In the genomic region with DNA sequence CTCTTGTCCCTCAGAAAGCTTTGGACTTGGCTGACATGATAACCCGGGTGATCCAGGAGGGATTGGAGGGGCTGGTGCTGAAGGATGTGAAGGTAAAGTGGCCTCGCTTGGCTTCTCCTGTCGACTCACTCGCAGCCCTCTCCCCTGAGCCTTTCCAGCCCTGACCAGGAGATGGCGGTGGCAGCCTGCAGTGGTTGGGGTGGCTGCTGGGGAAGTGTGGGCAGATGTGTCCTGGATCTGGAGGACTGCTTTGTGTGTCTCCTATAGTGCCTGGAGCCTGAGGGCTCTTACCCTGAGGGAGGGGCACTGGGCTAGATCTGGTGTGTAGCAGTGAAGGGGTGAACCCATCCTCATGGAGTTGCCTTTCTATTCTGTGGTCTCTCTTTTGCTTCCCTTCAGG, we compare ENCODE assay signal across 8 cellular contexts. TPM values are rescaled to one million over a fixed set of nuclear protein-coding genes. Genes with fewer than 3 reads are reported as not detected.
A peak's percentile ranks its signal among the peaks of the same experiment; 100 is the strongest.
DNase-seq lines count a peak whose midpoint lies in the region; ATAC-seq, FAIRE-seq and TF ChIP-seq lines count a peak whose summit lies in the region.

No MANE protein-coding gene starts in this region.

- H3K27me3 ChIP-seq in dorsolateral prefrontal cortex: no peaks in the 10 kb centered on the region
- no peaks in the 10 kb centered on the region for H3K27me3 ChIP-seq in lung (ENCODE audit: control insufficient read depth, insufficient read depth)
- no peaks in the 10 kb centered on the region for H3K27me3 ChIP-seq in ovary

- H3K4me3 ChIP-seq in dorsolateral prefrontal cortex: peak overlapping the region in 1 of 59 donors; percentile 2
- no peak overlapping the region for H3K4me3 ChIP-seq in lung
- no peak overlapping the region for H3K4me3 ChIP-seq in ovary

- H3K9me3 ChIP-seq in lung (ENCODE audit: control insufficient read depth in 2 of 2, insufficient read depth in 1 of 2, low read length in 1 of 2) (no peaks in the 10 kb centered on the region), ovary (no peaks in the 10 kb centered on the region)

- H3K36me3 ChIP-seq in lung (ENCODE audit: control insufficient read depth in 2 of 2, insufficient read depth in 2 of 2, low read length in 2 of 2): peaks cover 11 to 41% of the 10 kb centered on the region in 2 donors
- no peaks in the 10 kb centered on the region for H3K36me3 ChIP-seq in ovary

- DNase-seq in AG20443 (ENCODE audit: low spot score) (peak; percentile 95), GM19239 (ENCODE audit: insufficient read length, low spot score) (peak; percentile 82), NCI-H226 (peak; percentile 44), dorsolateral prefrontal cortex (peak in 9 of 10 donors; percentile 69 to 85 (median 75)), lung (ENCODE audit: low spot score) (peak; percentile 73), ovary (no peak)
- peak; percentile 87 for DNase-seq in activated CD4-positive, alpha-beta memory T cell treated with anti-CD3 and anti-CD28 coated beads, Interleukin-2, amount 10 ng/mL, durations not matched to agents 7 days and 5 days
- DNase-seq in stimulated activated CD8-positive, alpha-beta memory T cell treated with anti-CD3 and anti-CD28 coated beads, Interleukin-12 subunit alpha, Interleukin-12 subunit beta, amount 100 ng/mL, for 24 hours (ENCODE audit: extremely low read depth): peak; percentile 32

- H3K27ac Mint-ChIP-seq in activated CD4-positive, alpha-beta memory T cell treated with anti-CD3 and anti-CD28 coated beads, Interleukin-2, amount 10 ng/mL, durations not matched to agents 7 days and 5 days: peak overlapping the region; percentile 65

- H3K27ac ChIP-seq in dorsolateral prefrontal cortex (peak overlapping the region in 58 of 59 donors; percentile 0 to 100 (median 79)), lung (ENCODE audit: low read depth in 1 of 2, low read length in 1 of 2) (no peak overlapping the region), ovary (peak overlapping the region in 1 of 2 donors; percentile 61)

- POLR2A ChIA-PET in activated CD4-positive, alpha-beta memory T cell treated with anti-CD3 and anti-CD28 coated beads, Interleukin-2, amount 10 ng/mL, durations not matched to agents 7 days and 5 days (lab: Charles Lee): interaction anchor here (0.7 to 4.9 kb wide), 6 partner anchors 17 to 121 kb away, joined by 3 to 29 read pairs (median 12); partner anchors contain the start of genes LIG3 and RAD51D

- H3K4me1 Mint-ChIP-seq in activated CD4-positive, alpha-beta memory T cell treated with anti-CD3 and anti-CD28 coated beads, Interleukin-2, amount 10 ng/mL, durations not matched to agents 7 days and 5 days: peaks cover 9% of the 10 kb centered on the region

- no peaks in the 10 kb centered on the region for H3K27me3 Mint-ChIP-seq in activated CD4-positive, alpha-beta memory T cell treated with anti-CD3 and anti-CD28 coated beads, Interleukin-2, amount 10 ng/mL, durations not matched to agents 7 days and 5 days

- H3K9me3 Mint-ChIP-seq in activated CD4-positive, alpha-beta memory T cell treated with anti-CD3 and anti-CD28 coated beads, Interleukin-2, amount 10 ng/mL, durations not matched to agents 7 days and 5 days: no peaks in the 10 kb centered on the region

- H3K4me1 ChIP-seq in lung (ENCODE audit: control insufficient read depth in 2 of 2, insufficient read depth in 2 of 2, low read length in 2 of 2) (no peaks in the 10 kb centered on the region), ovary (ENCODE audit: insufficient read depth) (peaks cover 6% of the 10 kb centered on the region)

- no peak overlapping the region for H3K4me3 Mint-ChIP-seq in activated CD4-positive, alpha-beta memory T cell treated with anti-CD3 and anti-CD28 coated beads, Interleukin-2, amount 10 ng/mL, durations not matched to agents 7 days and 5 days

- intact Hi-C loops in dorsolateral prefrontal cortex (cut with DNase I): loop anchor here (1.0 to 10.0 kb wide), 5 partner anchors 65 to 413 kb away; partner anchors contain the start of genes RAD51D (in 2 of the 2) and RFFL (in 1 of the 2)
- intact Hi-C loops in ovary (cut with DNase I): loop anchor here in 1 of 4 donors (10.0 kb wide), 1 partner anchor 87 kb away; no protein-coding TSS in a partner anchor

- no peak for TF ChIP-seq EP300 in ovary (IDR thresholded peaks at IDR 0.05)

- peak; percentile 94 for FAIRE-seq in GM19239 (lab: Jason Lieb, UNC)

- ATAC-seq in lung (ENCODE audit: insufficient read depth, low FRiP score): peak; percentile 83

- peak in 55 of 56 donors; percentile 44 to 93 (median 80) for TF ChIP-seq CTCF in dorsolateral prefrontal cortex (IDR thresholded peaks at IDR 0.05 in 54 of 56, conservative IDR thresholded peaks at IDR 0.05 in 2 of 56; ENCODE audit: low read depth in 1 of 56, partially characterized antibody in 56 of 56)
- TF ChIP-seq CTCF in lung (IDR thresholded peaks at IDR 0.05; ENCODE audit: control extremely low read depth, extremely low read depth): peak; percentile 60
- TF ChIP-seq CTCF in ovary (IDR thresholded peaks at IDR 0.05): no peak

- WGBS in lung, 2 donors: 35 to 56% methylated on average over 5 of the region's 5 CpGs
- WGBS in ovary, 3 donors: 73 to 79% (median 74%) methylated on average over 5 of the region's 5 CpGs

- no peak for TF ChIP-seq POLR2A in ovary (IDR thresholded peaks at IDR 0.05)

- peaks cover 39% of the 10 kb centered on the region for H3K36me3 Mint-ChIP-seq in activated CD4-positive, alpha-beta memory T cell treated with anti-CD3 and anti-CD28 coated beads, Interleukin-2, amount 10 ng/mL, durations not matched to agents 7 days and 5 days (ENCODE audit: low read depth)

- CTCF ChIA-PET in activated CD4-positive, alpha-beta memory T cell treated with anti-CD3 and anti-CD28 coated beads, Interleukin-2, amount 10 ng/mL, durations not matched to agents 7 days and 5 days (lab: Charles Lee): interaction anchor here (1.0 to 12.7 kb wide), 9 partner anchors 11 to 121 kb away, joined by 3 to 123 read pairs (median 7); partner anchors contain the start of genes FNDC8, RAD51D and RFFL

RNA-seq across cellular contexts. Expression of gene LIG3, which starts 17.9 kb away (rescaled TPM):
- total RNA-seq in activated CD4-positive, alpha-beta memory T cell treated with anti-CD3 and anti-CD28 coated beads, Interleukin-2, amount 10 ng/mL, durations not matched to agents 7 days and 5 days: 10 to 100 TPM; 35.0 to 38.3 TPM
- 10 to 100 TPM; 30.3 to 62.9 (median 43.1) TPM for total RNA-seq in dorsolateral prefrontal cortex
- 10 to 100 TPM; 35.1 to 40.9 TPM for total RNA-seq in lung
- 10 to 100 TPM in 1 of 2 donors, 1 to 10 TPM in 1; 6.2 to 17.1 TPM for polyA plus RNA-seq in lung
- 10 to 100 TPM; 21.0 to 63.2 (median 52.0) TPM for total RNA-seq in ovary
- 10 to 100 TPM; 10.9 to 33.1 TPM for polyA plus RNA-seq in ovary

RNA-seq across cellular contexts. Expression of gene ZNF830, which starts 36.9 kb away (rescaled TPM):
- total RNA-seq in activated CD4-positive, alpha-beta memory T cell treated with anti-CD3 and anti-CD28 coated beads, Interleukin-2, amount 10 ng/mL, durations not matched to agents 7 days and 5 days: 10 to 100 TPM; 25.2 to 25.4 TPM
- 10 to 100 TPM in 119 of 120 experiments, 1 to 10 TPM in 1; 9.3 to 22.0 (median 15.2) TPM for total RNA-seq in dorsolateral prefrontal cortex
- 10 to 100 TPM; 13.1 to 13.2 TPM for total RNA-seq in lung
- polyA plus RNA-seq in lung: 10 to 100 TPM in 1 of 2 donors, 1 to 10 TPM in 1; 7.8 to 10.5 TPM
- 10 to 100 TPM; 13.2 to 23.1 (median 19.0) TPM for total RNA-seq in ovary
- polyA plus RNA-seq in ovary: 10 to 100 TPM; 15.6 to 29.0 TPM

RNA-seq across cellular contexts. Expression of gene CCT6B, which starts 36.9 kb away (rescaled TPM):
- 1 to 10 TPM; 1.5 to 1.9 TPM for total RNA-seq in activated CD4-positive, alpha-beta memory T cell treated with anti-CD3 and anti-CD28 coated beads, Interleukin-2, amount 10 ng/mL, durations not matched to agents 7 days and 5 days
- total RNA-seq in dorsolateral prefrontal cortex (1 to 10 TPM; 1.3 to 9.3 (median 4.1) TPM), lung (1 to 10 TPM; 3.0 to 3.6 TPM), ovary (1 to 10 TPM; 2.6 to 5.8 (median 3.9) TPM)
- polyA plus RNA-seq in lung (1 to 10 TPM in 1 of 2 donors, under 1 TPM in 1; 0.95 to 1.5 TPM), ovary (1 to 10 TPM; 1.7 TPM)

Comparison
In these comparisons a context has a peak if more than half of its experiments do, and no peak if none do; other contexts are left out.
1. DNase-seq: peak in AG20443 (single experiment), GM19239 (single experiment), NCI-H226 (single experiment), activated CD4-positive, alpha-beta memory T cell treated with anti-CD3 and anti-CD28 coated beads, Interleukin-2, amount 10 ng/mL, durations not matched to agents 7 days and 5 days (single experiment), dorsolateral prefrontal cortex (9 of 10), lung (single experiment) and stimulated activated CD8-positive, alpha-beta memory T cell treated with anti-CD3 and anti-CD28 coated beads, Interleukin-12 subunit alpha, Interleukin-12 subunit beta, amount 100 ng/mL, for 24 hours (single experiment); none in ovary (0 of 5).
2. H3K27ac ChIP-seq: peak in dorsolateral prefrontal cortex (58 of 59); none in lung (0 of 2).
3. CTCF ChIP-seq: peak in dorsolateral prefrontal cortex (55 of 56) and lung (single experiment); none in ovary (0 of 3).